ENCODE assay signal across 9 cellular contexts in the genomic region with DNA sequence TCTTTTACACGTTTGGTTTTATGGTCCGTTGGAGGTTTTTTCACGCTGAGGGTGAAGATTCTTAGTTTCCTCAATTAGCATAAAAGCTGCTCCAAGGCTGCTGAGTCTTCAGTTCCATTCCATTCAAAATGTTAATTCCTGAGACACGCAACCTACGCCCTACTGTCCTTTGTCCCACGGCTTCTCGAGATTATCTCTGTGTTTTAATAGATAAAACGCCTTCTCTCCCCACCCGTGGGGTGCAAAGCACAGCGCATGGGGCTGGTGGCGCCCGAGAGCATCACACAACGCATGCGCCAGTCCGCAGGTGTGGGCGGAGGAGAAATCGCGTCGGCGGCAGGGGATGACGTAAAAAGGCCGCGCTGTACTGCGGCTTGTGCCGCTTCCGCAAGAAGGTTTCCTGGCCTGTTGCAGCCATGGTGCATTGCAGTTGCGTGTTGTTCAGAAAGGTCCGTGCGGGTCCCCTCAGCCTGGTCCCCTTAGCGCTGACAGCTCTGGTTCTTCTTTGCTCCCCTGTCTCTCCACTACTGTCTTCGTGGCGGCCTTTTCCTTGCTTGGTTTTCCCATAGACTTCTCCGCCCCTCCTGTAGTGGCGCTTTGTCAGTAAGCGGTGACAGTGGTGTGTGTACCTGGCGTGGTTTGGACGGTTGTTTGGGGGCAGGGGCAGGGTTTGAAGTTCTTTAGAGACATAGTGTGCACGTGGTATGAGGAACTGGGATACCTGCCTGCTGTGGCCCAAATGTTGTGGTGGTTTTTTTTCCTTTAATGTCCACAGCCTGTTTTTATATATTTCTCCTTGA. TPM values are rescaled to one million over a fixed set of nuclear protein-coding genes. Genes with fewer than 3 reads are reported as not detected.
A peak's percentile ranks its signal among the peaks of the same experiment; 100 is the strongest.
DNase-seq lines count a peak whose midpoint lies in the region; ATAC-seq, FAIRE-seq and TF ChIP-seq lines count a peak whose summit lies in the region.
"Had no signal": no experiment of that assay in that cellular context is flagged by ENCODE, and none has a peak within 500 bp of the region (broad histone marks: within the 10 kb centered on the region; RNA-seq: fewer than 3 reads in every experiment).

A gene with protein sequence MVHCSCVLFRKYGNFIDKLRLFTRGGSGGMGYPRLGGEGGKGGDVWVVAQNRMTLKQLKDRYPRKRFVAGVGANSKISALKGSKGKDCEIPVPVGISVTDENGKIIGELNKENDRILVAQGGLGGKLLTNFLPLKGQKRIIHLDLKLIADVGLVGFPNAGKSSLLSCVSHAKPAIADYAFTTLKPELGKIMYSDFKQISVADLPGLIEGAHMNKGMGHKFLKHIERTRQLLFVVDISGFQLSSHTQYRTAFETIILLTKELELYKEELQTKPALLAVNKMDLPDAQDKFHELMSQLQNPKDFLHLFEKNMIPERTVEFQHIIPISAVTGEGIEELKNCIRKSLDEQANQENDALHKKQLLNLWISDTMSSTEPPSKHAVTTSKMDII (plus strand): TSS at position 391 of the 800 bp plus-strand sequence. CDS start 26 bp downstream, at position 417.

- H2AFZ ChIP-seq in smooth muscle cell (ENCODE audit: low read depth) = peak within 1 kb of the TSS; percentile 97

- peak; percentile 43 for FAIRE-seq in bronchial epithelial cell (lab: Jason Lieb, UNC)
- FAIRE-seq: colon had no signal

- H3K27me3 ChIP-seq in WERI-Rb-1 (ENCODE audit: insufficient read depth, low read depth, severe bottlenecking) (no peaks in the 10 kb centered on the region), bronchial epithelial cell (ENCODE audit: control insufficient read depth, insufficient read depth, low read length) (no peaks in the 10 kb centered on the region), smooth muscle cell (ENCODE audit: low read depth) (no peaks in the 10 kb centered on the region)

- peaks cover 6% of the 10 kb centered on the region for H3K4me1 ChIP-seq in smooth muscle cell (ENCODE audit: low read depth)

- peak; percentile 98 for ATAC-seq in GM18873 (IDR thresholded peaks at IDR 0.05; ENCODE audit: low FRiP score, unreplicated experiment)
- ATAC-seq in HG03139 (IDR thresholded peaks at IDR 0.05; ENCODE audit: unreplicated experiment) = peak; percentile 93

- H3K4me2 ChIP-seq in smooth muscle cell = peak within 1 kb of the TSS; percentile 98

- TF ChIP-seq CTCF in WERI-Rb-1 (IDR thresholded peaks at IDR 0.05; ENCODE audit: low read depth, low read length) (peak; percentile 73), bronchial epithelial cell (IDR thresholded peaks at IDR 0.05; ENCODE audit: insufficient read depth, low read length, severe bottlenecking) (peak; percentile 83), smooth muscle cell (IDR thresholded peaks at IDR 0.05; ENCODE audit: borderline replicate concordance, insufficient read depth, poor library complexity, severe bottlenecking) (peak; percentile 35)

- peak within 1 kb of the TSS; percentile 95 for H3K9ac ChIP-seq in smooth muscle cell (ENCODE audit: low read depth)

- H4K20me1 ChIP-seq in smooth muscle cell (ENCODE audit: low read depth) = no peaks in the 10 kb centered on the region

- WGBS in smooth muscle cell (ENCODE audit: low lambda C conversion rate) = under 1% methylated on average over 38 of the region's 38 CpGs

- H3K27ac ChIP-seq in WERI-Rb-1 (peak within 1 kb of the TSS; percentile 80), smooth muscle cell (ENCODE audit: low read depth) (peak within 1 kb of the TSS; percentile 86)

- no peaks in the 10 kb centered on the region for H3K9me3 ChIP-seq in WERI-Rb-1 (ENCODE audit: severe bottlenecking)
- H3K9me3 ChIP-seq in smooth muscle cell (replicated peaks; ENCODE audit: low read depth) = no peaks in the 10 kb centered on the region

- H3K4me3 ChIP-seq in WERI-Rb-1 (ENCODE audit: low read depth, low read length) = peak within 1 kb of the TSS; percentile 98
- H3K4me3 ChIP-seq in bronchial epithelial cell (ENCODE audit: low read depth, low read length) = peak within 1 kb of the TSS; percentile 71
- H3K4me3 ChIP-seq in smooth muscle cell = peak within 1 kb of the TSS; percentile 89

- H3K79me2 ChIP-seq in smooth muscle cell (ENCODE audit: low read depth) = peaks cover 44% of the 10 kb centered on the region

- DNase-seq in AG08395 (ENCODE audit: low spot score) (peak; percentile 98), NCI-H2196 treated with DMSO at 0.1 percent for 48 hours (lab: John Stamatoyannopoulos, UW; ENCODE audit: unreplicated experiment) (peak; percentile 91), WERI-Rb-1 (peak; percentile 94), bronchial epithelial cell (ENCODE audit: low read depth) (peak; percentile 91), iPS-NIHi7 (ENCODE audit: extremely low spot score) (peak; percentile 95), smooth muscle cell (lab: John Stamatoyannopoulos, UW; ENCODE audit: unreplicated experiment) (peak; percentile 78)

- no peaks in the 10 kb centered on the region for H3F3A ChIP-seq in smooth muscle cell (ENCODE audit: low read depth)

- H3K36me3 ChIP-seq in WERI-Rb-1 (no peaks in the 10 kb centered on the region), bronchial epithelial cell (ENCODE audit: control insufficient read depth, insufficient read depth, low read length) (no peaks in the 10 kb centered on the region), smooth muscle cell (ENCODE audit: low read depth) (no peaks in the 10 kb centered on the region)

RNA-seq across cellular contexts. Expression of the gene that starts here (rescaled TPM):
- 16.8 and 17.3 TPM in 2 replicates for total RNA-seq in bronchial epithelial cell
- 19.4 and 22.1 TPM in 2 replicates for total RNA-seq in smooth muscle cell
- 13.5 and 14.4 TPM in 2 replicates for polyA plus RNA-seq in smooth muscle cell

Comparison
In these comparisons a context has a peak if more than half of its experiments do, and no peak if none do; other contexts are left out.
1. Peak in every context shown above with its lines: DNase-seq, ATAC-seq, H3K4me3 ChIP-seq and H3K27ac ChIP-seq.